In the genomic region with DNA sequence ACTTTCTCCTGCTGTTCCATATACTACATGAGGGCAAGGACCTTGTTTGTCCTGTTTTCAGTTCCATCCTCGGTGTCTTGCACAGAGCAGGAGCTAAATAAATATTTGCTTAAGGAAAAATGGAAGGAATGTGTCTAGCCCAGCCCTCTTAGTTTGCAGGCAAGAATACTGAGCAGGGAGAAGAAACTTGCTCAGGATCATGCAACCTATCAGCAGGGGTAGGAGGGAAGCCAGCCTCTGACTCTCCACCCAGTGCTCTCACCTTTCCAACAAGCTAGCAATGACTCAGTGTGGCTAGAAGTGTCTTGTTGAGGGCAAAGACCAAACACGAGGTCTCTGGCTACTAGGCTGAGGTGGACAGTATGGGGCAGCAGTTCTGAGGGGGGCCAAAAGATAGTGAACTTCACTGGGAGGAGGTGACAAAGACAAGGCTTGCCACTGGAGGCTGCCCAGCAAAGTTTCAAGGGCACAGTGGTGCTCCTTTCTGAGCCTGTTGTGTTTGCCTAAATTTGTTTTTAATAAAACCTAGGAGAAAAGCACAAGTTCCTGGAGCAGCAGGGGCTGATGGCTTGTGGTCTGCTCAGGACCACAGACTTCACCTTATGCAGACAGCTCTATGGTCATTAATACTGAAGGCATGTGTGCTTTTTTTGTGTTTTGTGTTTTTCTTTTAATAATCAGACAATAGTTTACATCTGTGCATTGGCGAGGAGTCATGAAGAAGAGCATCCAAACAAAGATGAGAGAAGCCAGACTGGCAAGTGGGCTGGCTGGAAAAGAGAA, we compare ENCODE assay signal across 12 cellular contexts. TPM values are rescaled to one million over a fixed set of nuclear protein-coding genes. Genes with fewer than 3 reads are reported as not detected.
DNase-seq lines count a peak whose midpoint lies in the region; ATAC-seq and TF ChIP-seq lines count a peak whose summit lies in the region.
"Had no signal": no experiment of that assay in that cellular context is flagged by ENCODE, and none has a peak within 500 bp of the region (broad histone marks: within the 10 kb centered on the region; RNA-seq: fewer than 3 reads in every experiment).

No MANE protein-coding gene starts in this region.

- H3K27me3 ChIP-seq in osteoblast (ENCODE audit: insufficient read depth, low read length) (no peaks in the 10 kb centered on the region), testis (no peaks in the 10 kb centered on the region)

- H2AFZ ChIP-seq in osteoblast (ENCODE audit: low read length): no peak overlapping the region

- peak overlapping the region; percentile 61 for H3K4me2 ChIP-seq in osteoblast (ENCODE audit: insufficient read depth, low read length)

- H3K9me3 ChIP-seq in osteoblast (ENCODE audit: low read depth, low read length): peaks cover 3% of the 10 kb centered on the region
- H3K9me3 ChIP-seq in testis: no peaks in the 10 kb centered on the region
- H3K9me3 ChIP-seq: psoas muscle had no signal

- no peaks in the 10 kb centered on the region for H4K20me1 ChIP-seq in osteoblast (ENCODE audit: insufficient read depth, low read length)

- TF ChIP-seq CTCF in C4-2B (conservative IDR thresholded peaks at IDR 0.05) (no peak), osteoblast (IDR thresholded peaks at IDR 0.05; ENCODE audit: extremely low read depth, low read depth, low read length) (no peak), testis (IDR thresholded peaks at IDR 0.05) (no peak)

- no peak for TF ChIP-seq POLR2A in testis (IDR thresholded peaks at IDR 0.05)

- intact Hi-C loops in testis (cut with DNase I; ENCODE audit: low total_unique reads): no loop called here

- H3K27ac ChIP-seq in C4-2B: peak overlapping the region; percentile 91
- peak overlapping the region; percentile 97 for H3K27ac ChIP-seq in osteoblast (ENCODE audit: low read depth, low read length)
- no peak overlapping the region for H3K27ac ChIP-seq in testis
- H3K27ac ChIP-seq: psoas muscle had no signal

- ATAC-seq in HG03196 (IDR thresholded peaks at IDR 0.05; ENCODE audit: unreplicated experiment) (no peak), GM21367 (IDR thresholded peaks at IDR 0.05; ENCODE audit: unreplicated experiment) (no peak)

- H3K4me1 ChIP-seq in osteoblast (ENCODE audit: insufficient read depth, low read length) (peaks cover 50% of the 10 kb centered on the region), testis (peaks cover 4% of the 10 kb centered on the region)
- H3K4me1 ChIP-seq: psoas muscle had no signal

- 41 to 51% methylated on average over 3 of the region's 3 CpGs for WGBS in testis, 2 donors

- no peaks in the 10 kb centered on the region for H3K79me2 ChIP-seq in osteoblast (ENCODE audit: insufficient read depth, low read length)

- DNase-seq in RPMI7951 (ENCODE audit: low read depth) (peak; percentile 67), fibroblast of peridontal ligament (ENCODE audit: extremely low read depth) (peak; percentile 47), osteoblast (ENCODE audit: insufficient read length, low spot score, missing footprints) (no peak), testis (no peak), anterior cingulate cortex (lab: John Stamatoyannopoulos, UW) (no peak)
- DNase-seq: activated T-cell treated with anti-CD3 and anti-CD28 coated beads, Interleukin-2, amount 50 U/mL, for 1 hour; psoas muscle had no signal

- no peaks in the 10 kb centered on the region for H3K36me3 ChIP-seq in osteoblast (ENCODE audit: insufficient read depth, low read length)
- H3K36me3 ChIP-seq in testis (ENCODE audit: low read depth, missing control alignments): no peaks in the 10 kb centered on the region

- H3K4me3 ChIP-seq in osteoblast (ENCODE audit: insufficient read depth, low read length): peak overlapping the region; percentile 14
- H3K4me3 ChIP-seq in testis: no peak overlapping the region
- H3K4me3 ChIP-seq: psoas muscle had no signal

RNA-seq across cellular contexts. Expression of a gene that starts 49.1 kb away (rescaled TPM):
- 0.68 and 1.3 TPM in 2 replicates for total RNA-seq in RPMI7951 (2014; rRNA removed; shearing (Covaris generic))
- under 0.01 TPM in 1 of 2 replicates, not detected in the other for total RNA-seq in osteoblast
- total RNA-seq in testis: 10 to 100 TPM in 1 of 2 donors, 1 to 10 TPM in 1; 4.2 to 19.6 TPM
- 5.2 TPM for polyA plus RNA-seq in testis (ENCODE audit: insufficient read depth, low read depth, low replicate concordance)
- total RNA-seq: psoas muscle, subcutaneous adipose tissue had no signal
- polyA plus RNA-seq: esophagus, psoas muscle had no signal

Comparison
In these comparisons a context has a peak if more than half of its experiments do, and no peak if none do; other contexts are left out.
1. H3K27ac ChIP-seq: peak in C4-2B (single experiment) and osteoblast (single experiment); none in testis (0 of 2).
2. DNase-seq: peak in RPMI7951 (single experiment) and fibroblast of peridontal ligament (single experiment); none in osteoblast (single experiment), testis (single experiment) and anterior cingulate cortex (0 of 58).